8 cellular contexts compared by ENCODE assay signal in the genomic region with DNA sequence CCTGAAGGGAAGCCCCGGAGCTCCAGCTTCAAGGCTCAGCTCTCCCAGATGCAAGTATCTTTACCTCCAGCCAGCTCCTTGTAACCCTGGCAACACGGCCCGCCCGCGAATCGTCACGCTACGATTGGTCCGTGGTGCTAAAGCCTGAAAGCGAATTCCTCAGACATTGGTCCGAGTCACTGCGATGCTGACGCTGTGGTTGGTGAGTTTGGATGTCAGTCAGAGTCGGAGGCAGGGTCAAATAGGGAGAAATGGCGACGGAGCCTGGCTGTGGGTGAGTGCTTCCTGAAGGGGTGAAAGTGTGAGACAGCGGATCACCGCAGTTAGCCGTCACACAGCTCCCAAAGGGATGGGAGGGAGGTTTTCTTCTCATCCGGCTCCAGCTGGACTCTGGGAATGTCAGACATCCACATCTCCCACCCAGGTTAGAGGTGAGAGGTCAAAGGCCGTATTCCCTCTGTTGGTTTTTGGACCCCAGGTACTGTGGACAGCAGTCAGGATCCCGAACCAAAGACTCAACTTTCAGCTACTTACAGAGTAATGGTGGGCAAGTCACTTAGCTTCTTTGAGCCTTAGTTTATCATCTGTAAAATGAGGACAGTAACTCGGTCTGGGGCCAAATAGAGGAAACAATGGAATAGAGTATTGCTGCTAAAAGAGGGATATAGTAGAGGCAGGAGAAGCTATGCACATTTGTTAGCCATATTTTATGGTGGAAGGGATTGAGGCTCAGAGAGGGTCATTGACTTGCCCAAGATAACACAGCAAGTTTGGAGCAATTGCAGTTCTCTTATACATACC. TPM values are rescaled to one million over a fixed set of nuclear protein-coding genes. Genes with fewer than 3 reads are reported as not detected.
DNase-seq lines count a peak whose midpoint lies in the region; TF ChIP-seq lines count a peak whose summit lies in the region.

ZSWIM1 (plus strand) TSS at position 240 of the 801 bp plus-strand sequence. CDS start 1,366 bp downstream, outside the sequence.

- H3K9me3 ChIP-seq in HAP-1, result no peaks in the 10 kb centered on the region
- H3K9me3 ChIP-seq in MG63, result no peaks in the 10 kb centered on the region

- H3K4me3 ChIP-seq in HAP-1 (peak within 1 kb of the TSS; percentile 51), MG63 (peak within 1 kb of the TSS; percentile 79), fibroblast of villous mesenchyme (ENCODE audit: low read depth, low read length) (peak within 1 kb of the TSS; percentile 75)

- TF ChIP-seq CTCF in fibroblast of villous mesenchyme (IDR thresholded peaks at IDR 0.05; ENCODE audit: insufficient read depth, low read depth, low read length) (no peak), nephron progenitor cell (IDR thresholded peaks at IDR 0.05) (no peak)

- in situ Hi-C loops in G401 (cut with HindIII; ENCODE audit: low sequenced_read_pairs) (no loop called here), HAP-1 (cut with MboI; ENCODE audit: low sequenced_read_pairs) (no loop called here)

- no peaks in the 10 kb centered on the region for H3K4me1 ChIP-seq in HAP-1

- H3K27ac Mint-ChIP-seq in nephron progenitor cell, result peak within 1 kb of the TSS; percentile 97
- H3K27ac Mint-ChIP-seq in stimulated activated naive CD8-positive, alpha-beta T cell treated with anti-CD3 and anti-CD28 coated beads, Interleukin-15, Interleukin-2, amounts not matched to agents 100 ng/mL and 50 ng/mL, for 24 hours, result peak within 1 kb of the TSS; percentile 92

- no peaks in the 10 kb centered on the region for H3K27me3 ChIP-seq in HAP-1 (ENCODE audit: low read depth)
- no peaks in the 10 kb centered on the region for H3K27me3 ChIP-seq in MG63

- H3K9me3 Mint-ChIP-seq in nephron progenitor cell, result no peaks in the 10 kb centered on the region
- no peaks in the 10 kb centered on the region for H3K9me3 Mint-ChIP-seq in stimulated activated naive CD8-positive, alpha-beta T cell treated with anti-CD3 and anti-CD28 coated beads, Interleukin-15, Interleukin-2, amounts not matched to agents 100 ng/mL and 50 ng/mL, for 24 hours

- H3K4me1 Mint-ChIP-seq in nephron progenitor cell, result peaks cover 26% of the 10 kb centered on the region
- H3K4me1 Mint-ChIP-seq in stimulated activated naive CD8-positive, alpha-beta T cell treated with anti-CD3 and anti-CD28 coated beads, Interleukin-15, Interleukin-2, amounts not matched to agents 100 ng/mL and 50 ng/mL, for 24 hours (ENCODE audit: low read depth), result peaks cover 48% of the 10 kb centered on the region

- DNase-seq in G401 (ENCODE audit: low spot score) (peak; percentile 99), HAP-1 (ENCODE audit: low spot score in 2 of 2) (peak; percentile 96 to 99), MG63 (peak; percentile 98), SHP77 (lab: John Stamatoyannopoulos, UW) (peak; percentile 95 to 98), activated gamma-delta T cell (lab: John Stamatoyannopoulos, UW) (peak; percentile 91), fibroblast of villous mesenchyme (ENCODE audit: low read depth) (peak; percentile 99), nephron progenitor cell (peak; percentile 99)

- peaks cover 17% of the 10 kb centered on the region for H3K36me3 Mint-ChIP-seq in nephron progenitor cell (ENCODE audit: low read depth)
- H3K36me3 Mint-ChIP-seq in stimulated activated naive CD8-positive, alpha-beta T cell treated with anti-CD3 and anti-CD28 coated beads, Interleukin-15, Interleukin-2, amounts not matched to agents 100 ng/mL and 50 ng/mL, for 24 hours (ENCODE audit: low read depth), result peaks cover 35% of the 10 kb centered on the region

- H3K27me3 Mint-ChIP-seq in nephron progenitor cell (ENCODE audit: low read depth, poor library complexity), result no peaks in the 10 kb centered on the region
- H3K27me3 Mint-ChIP-seq in stimulated activated naive CD8-positive, alpha-beta T cell treated with anti-CD3 and anti-CD28 coated beads, Interleukin-15, Interleukin-2, amounts not matched to agents 100 ng/mL and 50 ng/mL, for 24 hours, result no peaks in the 10 kb centered on the region

- H3K36me3 ChIP-seq in HAP-1 (replicated peaks) (peaks cover 22% of the 10 kb centered on the region), MG63 (peaks cover 37% of the 10 kb centered on the region)

- peak within 1 kb of the TSS; percentile 95 for H3K4me3 Mint-ChIP-seq in nephron progenitor cell
- H3K4me3 Mint-ChIP-seq in stimulated activated naive CD8-positive, alpha-beta T cell treated with anti-CD3 and anti-CD28 coated beads, Interleukin-15, Interleukin-2, amounts not matched to agents 100 ng/mL and 50 ng/mL, for 24 hours, result peak within 1 kb of the TSS; percentile 85

RNA-seq across cellular contexts. Expression of gene ZSWIM1, which starts in this region (rescaled TPM):
- total RNA-seq in G401 (2014; rRNA removed; shearing (Covaris generic)), result 9.6 and 11.3 TPM in 2 replicates
- total RNA-seq in MG63 (2014; rRNA removed; shearing (Covaris generic); ENCODE audit: low replicate concordance), result 5.7 and 8.5 TPM in 2 replicates
- total RNA-seq in fibroblast of villous mesenchyme, result 8.1 and 9.1 TPM in 2 replicates

Comparison
In these comparisons a context has a peak if more than half of its experiments do, and no peak if none do; other contexts are left out.
1. Peak in every context shown above with its lines: DNase-seq and H3K4me3 ChIP-seq.